In the genomic region with DNA sequence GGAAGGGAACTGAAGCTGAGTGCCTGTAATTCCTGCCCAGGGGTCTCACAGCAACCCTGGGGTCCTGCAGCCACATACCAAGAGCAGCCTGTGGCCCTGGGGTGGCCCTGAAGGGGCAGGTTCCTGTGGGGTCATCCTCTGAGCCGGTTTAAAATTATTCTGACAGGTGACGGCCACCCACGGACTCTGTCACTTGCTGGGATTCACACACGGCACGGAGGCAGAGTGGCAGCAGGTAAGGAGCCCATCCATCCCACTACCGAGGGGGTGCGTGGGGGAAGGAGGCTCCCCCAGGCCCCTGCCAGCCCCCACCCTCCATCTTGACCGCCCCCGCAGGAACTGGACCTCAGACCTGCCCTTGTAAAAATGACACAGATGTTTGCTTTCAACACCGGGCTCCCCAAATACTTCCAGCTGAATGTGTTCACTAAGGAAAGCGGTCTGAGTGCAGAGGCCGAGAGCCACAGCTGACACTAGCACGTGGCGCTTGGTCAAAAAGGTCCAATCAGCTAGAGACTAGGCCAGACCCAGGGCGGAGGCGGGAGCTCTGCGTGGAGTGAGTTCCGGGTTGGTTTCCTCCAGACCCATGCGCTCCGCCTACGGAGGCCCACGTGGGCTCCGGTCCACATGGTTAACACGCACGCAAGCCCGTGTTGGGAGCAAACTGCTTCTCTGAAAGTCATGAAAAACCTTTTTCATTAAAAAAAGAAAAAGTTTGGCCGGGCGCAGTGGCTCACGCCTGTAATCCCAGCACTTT, we compare ENCODE assay signal across 9 cellular contexts. TPM values are rescaled to one million over a fixed set of nuclear protein-coding genes. Genes with fewer than 3 reads are reported as not detected.
DNase-seq lines count a peak whose midpoint lies in the region; ATAC-seq and FAIRE-seq lines count a peak whose summit lies in the region.
"Had no signal": no experiment of that assay in that cellular context is flagged by ENCODE, and none has a peak within 500 bp of the region (broad histone marks: within the 10 kb centered on the region; RNA-seq: fewer than 3 reads in every experiment).

No MANE protein-coding gene starts in this region.

- H3K27me3 ChIP-seq in CD8-positive, alpha-beta memory T cell (ENCODE audit: insufficient read depth, low read length, poor library complexity, severe bottlenecking): no peaks in the 10 kb centered on the region
- H3K27me3 ChIP-seq in small intestine (ENCODE audit: control insufficient read depth in 2 of 2, insufficient read depth in 2 of 2, low read length in 2 of 2): no peaks in the 10 kb centered on the region

- H3K27me3 Mint-ChIP-seq in CD8-positive, alpha-beta memory T cell: peaks cover 3 to 5% of the 10 kb centered on the region in 2 donors
- H3K27me3 Mint-ChIP-seq in activated T-cell treated with anti-CD3 and anti-CD28 coated beads, Interleukin-2, amount 50 U/mL, for 4 hours (ENCODE audit: low read depth): peaks cover 7% of the 10 kb centered on the region

- ATAC-seq in activated T-cell treated with anti-CD3 and anti-CD28 coated beads, Interleukin-2, amount 50 U/mL, for 4 hours: peak; percentile 54 to 65
- ATAC-seq in left cardiac atrium: peak; percentile 91 to 95
- ATAC-seq in GM21786 (IDR thresholded peaks at IDR 0.05; ENCODE audit: unreplicated experiment): no peak

- H3K9me3 Mint-ChIP-seq in CD8-positive, alpha-beta memory T cell: peaks cover 0 to 2% (median 0%) of the 10 kb centered on the region in 5 donors
- no peaks in the 10 kb centered on the region for H3K9me3 Mint-ChIP-seq in activated T-cell treated with anti-CD3 and anti-CD28 coated beads, Interleukin-2, amount 50 U/mL, for 4 hours

- POLR2A ChIA-PET in CD8-positive, alpha-beta memory T cell (lab: Charles Lee): no interaction called here

- no peaks in the 10 kb centered on the region for H3K9me3 ChIP-seq in CD8-positive, alpha-beta memory T cell (ENCODE audit: low read length)
- H3K9me3 ChIP-seq in small intestine (ENCODE audit: control insufficient read depth, low read depth): no peaks in the 10 kb centered on the region

- peaks cover 0 to 26% (median 5%) of the 10 kb centered on the region in 3 donors for H3K4me1 Mint-ChIP-seq in CD8-positive, alpha-beta memory T cell
- H3K4me1 Mint-ChIP-seq in activated T-cell treated with anti-CD3 and anti-CD28 coated beads, Interleukin-2, amount 50 U/mL, for 4 hours (ENCODE audit: low read depth): peaks cover 8% of the 10 kb centered on the region

- no peaks in the 10 kb centered on the region for H3K4me1 ChIP-seq in CD8-positive, alpha-beta memory T cell (ENCODE audit: insufficient read depth, low read length)
- H3K4me1 ChIP-seq in small intestine (ENCODE audit: control insufficient read depth in 2 of 2, insufficient read depth in 1 of 2, low read depth in 1 of 2, low read length in 1 of 2): no peaks in the 10 kb centered on the region

- peak overlapping the region in 7 of 8 donors; percentile 30 to 82 (median 72) for H3K27ac Mint-ChIP-seq in CD8-positive, alpha-beta memory T cell

- CTCF ChIA-PET in CD8-positive, alpha-beta memory T cell (lab: Charles Lee): no interaction called here

- WGBS in small intestine, 3 donors: 42 to 68% (median 67%) methylated on average over 29 of the region's 29 CpGs

- peaks cover 0 to 10% (median 3%) of the 10 kb centered on the region in 3 donors for H3K36me3 Mint-ChIP-seq in CD8-positive, alpha-beta memory T cell
- peaks cover 4% of the 10 kb centered on the region for H3K36me3 Mint-ChIP-seq in activated T-cell treated with anti-CD3 and anti-CD28 coated beads, Interleukin-2, amount 50 U/mL, for 4 hours (ENCODE audit: insufficient read depth)

- H3K27ac ChIP-seq in CD8-positive, alpha-beta memory T cell (ENCODE audit: low read depth, low read length): no peak overlapping the region
- peak overlapping the region; percentile 27 to 53 for H3K27ac ChIP-seq in small intestine (ENCODE audit: low read depth in 1 of 2, low read length in 1 of 2)
- H3K27ac ChIP-seq: epithelial cell of prostate had no signal

- peaks cover 6% of the 10 kb centered on the region for H3K36me3 ChIP-seq in CD8-positive, alpha-beta memory T cell (ENCODE audit: insufficient read depth, low read length)
- H3K36me3 ChIP-seq in small intestine (ENCODE audit: control insufficient read depth in 2 of 2, insufficient read depth in 2 of 2, low read length in 2 of 2): peaks cover 3 to 4% of the 10 kb centered on the region in 2 donors

- no peak for FAIRE-seq in small intestine (lab: Jason Lieb, UNC)
- FAIRE-seq in RCC 7860 (lab: Jason Lieb, UNC): no peak

- DNase-seq in CD8-positive, alpha-beta memory T cell: peak in 3 of 5 donors; percentile 11 to 69 (median 44)
- DNase-seq in NCI-H146 (lab: John Stamatoyannopoulos, UW): peak; percentile 88
- peak; percentile 47 for DNase-seq in activated T-cell treated with anti-CD3 and anti-CD28 coated beads, Interleukin-2, amount 50 U/mL, for 4 hours
- peak; percentile 93 for DNase-seq in left cardiac atrium
- peak; percentile 37 for DNase-seq in small intestine
- no peak for DNase-seq in RCC 7860 (ENCODE audit: low spot score)
- no peak for DNase-seq in RKO (ENCODE audit: low spot score)

- H3K4me3 Mint-ChIP-seq in CD8-positive, alpha-beta memory T cell: peak overlapping the region in 6 of 7 donors; percentile 63 to 89 (median 74)
- peak overlapping the region; percentile 46 for H3K4me3 Mint-ChIP-seq in activated T-cell treated with anti-CD3 and anti-CD28 coated beads, Interleukin-2, amount 50 U/mL, for 4 hours

- H3K4me3 ChIP-seq in CD8-positive, alpha-beta memory T cell (ENCODE audit: low read length): no peak overlapping the region
- H3K4me3 ChIP-seq in small intestine (ENCODE audit: low read depth in 1 of 2, low read length in 2 of 2): no peak overlapping the region

- intact Hi-C loops in left cardiac atrium (cut with DNase I): no loop called here

RNA-seq across cellular contexts. Expression of a gene that starts 10.0 kb away (rescaled TPM):
- 10 to 100 TPM; 16.7 to 18.6 TPM for total RNA-seq in CD8-positive, alpha-beta memory T cell
- polyA plus RNA-seq in CD8-positive, alpha-beta memory T cell: 21.0 TPM
- 10 to 100 TPM; 20.5 to 21.8 (median 20.9) TPM for total RNA-seq in activated T-cell treated with anti-CD3 and anti-CD28 coated beads, Interleukin-2, amount 50 U/mL, for 4 hours
- 10 to 100 TPM; 15.5 to 17.5 TPM for total RNA-seq in left cardiac atrium
- polyA plus RNA-seq in small intestine: 10 to 100 TPM; 14.7 to 45.7 (median 24.6) TPM

RNA-seq across cellular contexts. Expression of a gene that starts 10.8 kb away (rescaled TPM):
- total RNA-seq in CD8-positive, alpha-beta memory T cell: 100 to 1,000 TPM; 131 to 133 TPM
- 56.7 TPM for polyA plus RNA-seq in CD8-positive, alpha-beta memory T cell
- total RNA-seq in activated T-cell treated with anti-CD3 and anti-CD28 coated beads, Interleukin-2, amount 50 U/mL, for 4 hours: 100 to 1,000 TPM; 134 to 144 (median 140) TPM
- total RNA-seq in left cardiac atrium: 10 to 100 TPM; 52.4 to 66.4 TPM
- 10 to 100 TPM; 38.3 to 42.7 (median 42.5) TPM for polyA plus RNA-seq in small intestine

RNA-seq across cellular contexts. Expression of a gene that starts 27.5 kb away (rescaled TPM):
- 10 to 100 TPM; 13.4 to 14.5 TPM for total RNA-seq in CD8-positive, alpha-beta memory T cell
- polyA plus RNA-seq in CD8-positive, alpha-beta memory T cell: 0.62 TPM
- 1 to 10 TPM; 3.6 to 3.9 (median 3.7) TPM for total RNA-seq in activated T-cell treated with anti-CD3 and anti-CD28 coated beads, Interleukin-2, amount 50 U/mL, for 4 hours
- total RNA-seq in left cardiac atrium: 1 to 10 TPM; 1.0 to 2.5 TPM
- polyA plus RNA-seq in small intestine: 1 to 10 TPM in 2 of 3 donors, under 1 TPM in 1; 0.54 to 5.2 (median 1.3) TPM

RNA-seq across cellular contexts. Expression of a gene that starts 27.8 kb away (rescaled TPM):
- total RNA-seq in CD8-positive, alpha-beta memory T cell: 10 to 100 TPM; 54.8 to 60.1 TPM
- polyA plus RNA-seq in CD8-positive, alpha-beta memory T cell: 27.1 TPM
- total RNA-seq in activated T-cell treated with anti-CD3 and anti-CD28 coated beads, Interleukin-2, amount 50 U/mL, for 4 hours: 10 to 100 TPM; 29.4 to 33.1 (median 31.0) TPM
- total RNA-seq in left cardiac atrium: 10 to 100 TPM; 31.8 to 50.2 TPM
- polyA plus RNA-seq in small intestine: 10 to 100 TPM in 2 of 3 donors, 1 to 10 TPM in 1; 9.2 to 15.4 (median 10.5) TPM

Comparison
In these comparisons a context has a peak if more than half of its experiments do, and no peak if none do; other contexts are left out.
1. DNase-seq: peak in CD8-positive, alpha-beta memory T cell (3 of 5), NCI-H146 (single experiment), activated T-cell treated with anti-CD3 and anti-CD28 coated beads, Interleukin-2, amount 50 U/mL, for 4 hours (single experiment), left cardiac atrium (single experiment) and small intestine (single experiment); none in RCC 7860 (single experiment) and RKO (single experiment).